ENCODE assay signal across 10 cellular contexts in the genomic region with DNA sequence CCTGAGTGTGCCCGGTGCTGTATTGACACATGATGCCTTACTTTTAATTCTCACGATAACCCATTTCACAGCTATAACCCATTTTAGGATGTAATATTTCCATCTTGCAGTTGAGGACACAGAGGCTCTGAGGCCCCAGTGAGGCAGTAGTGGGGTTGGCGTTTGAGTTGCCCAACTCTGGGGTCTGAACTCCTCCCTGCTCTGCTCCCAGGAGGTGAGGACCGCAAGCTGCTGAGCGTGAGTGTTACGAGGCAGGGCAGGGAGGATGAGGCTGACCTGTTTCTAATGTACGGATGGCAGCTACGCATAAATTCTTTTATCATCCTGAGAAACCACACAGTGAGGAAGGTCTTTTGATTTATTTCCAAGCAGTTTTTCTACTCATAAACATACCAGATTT. TPM values are rescaled to one million over a fixed set of nuclear protein-coding genes. Genes with fewer than 3 reads are reported as not detected.
DNase-seq lines count a peak whose midpoint lies in the region; ATAC-seq and TF ChIP-seq lines count a peak whose summit lies in the region.
"Had no signal": no experiment of that assay in that cellular context is flagged by ENCODE, and none has a peak within 500 bp of the region (broad histone marks: within the 10 kb centered on the region; RNA-seq: fewer than 3 reads in every experiment).

No MANE protein-coding gene starts in this region.

- H4K91ac ChIP-seq in mesenchymal stem cell (ENCODE audit: low read length) = peak overlapping the region; percentile 59

- WGBS in body of pancreas, 2 donors = 83 to 85% methylated on average over 7 to 8 of the region's 8 CpGs
- WGBS in mesenchymal stem cell = 97% methylated on average over 6 of the region's 8 CpGs
- 59 to 71% methylated on average over 8 of the region's 8 CpGs for WGBS in tibial nerve, 2 donors

- H3K27ac ChIP-seq in body of pancreas (peak overlapping the region in 3 of 4 donors; percentile 83 to 89 (median 86)), mesenchymal stem cell (ENCODE audit: low read length, poor library complexity, severe bottlenecking) (no peak overlapping the region), tibial nerve (peak overlapping the region; percentile 78 to 96 (median 90))

- H2AK5ac ChIP-seq in mesenchymal stem cell (ENCODE audit: low read length, severe bottlenecking) = peak overlapping the region; percentile 24

- peak overlapping the region in 1 of 2 experiments; percentile 37 for H3K18ac ChIP-seq in mesenchymal stem cell (ENCODE audit: low read depth in 1 of 2, low read length in 2 of 2)

- ATAC-seq in body of pancreas (no peak), HG03196 (IDR thresholded peaks at IDR 0.05; ENCODE audit: unreplicated experiment) (no peak), GM18861 (IDR thresholded peaks at IDR 0.05; ENCODE audit: unreplicated experiment) (no peak)

- no peak for DNase-seq in activated naive CD4-positive, alpha-beta T cell (lab: John Stamatoyannopoulos, UW)
- DNase-seq in body of pancreas (no peak), mesenchymal stem cell (no peak), tibial nerve (ENCODE audit: low spot score in 2 of 2) (no peak), nephron progenitor cell (no peak)
- DNase-seq: activated CD4-positive, CD25-positive, alpha-beta regulatory T cell treated with anti-CD3 and anti-CD28 coated beads, Interleukin-2, amount 50 U/mL, for 72 hours; NCI-H187 had no signal

- intact Hi-C loops in body of pancreas (cut with DNase I) = no loop called here

- no peak for TF ChIP-seq EP300 in tibial nerve (IDR thresholded peaks at IDR 0.05)

- no peak overlapping the region for H3K14ac ChIP-seq in mesenchymal stem cell (ENCODE audit: low read length in 2 of 2)

- no peaks in the 10 kb centered on the region for H3K9me3 ChIP-seq in body of pancreas
- no peaks in the 10 kb centered on the region for H3K9me3 ChIP-seq in mesenchymal stem cell (ENCODE audit: control insufficient read depth, low read length)
- H3K9me3 ChIP-seq in tibial nerve = no peaks in the 10 kb centered on the region

- H3K4me1 ChIP-seq in body of pancreas (peaks cover 27% of the 10 kb centered on the region), mesenchymal stem cell (ENCODE audit: control insufficient read depth, insufficient read depth, low read depth, low read length) (peaks cover 42% of the 10 kb centered on the region), tibial nerve (peaks cover 0 to 69% (median 36%) of the 10 kb centered on the region in 4 donors)

- TF ChIP-seq CTCF in body of pancreas (IDR thresholded peaks at IDR 0.05) (no peak), tibial nerve (IDR thresholded peaks at IDR 0.05) (no peak), nephron progenitor cell (IDR thresholded peaks at IDR 0.05) (no peak)

- no peak overlapping the region for H3K4me3 ChIP-seq in body of pancreas
- peak overlapping the region in 1 of 2 experiments; percentile 68 for H3K4me3 ChIP-seq in mesenchymal stem cell (ENCODE audit: insufficient read depth in 1 of 2, low read depth in 1 of 2, low read length in 2 of 2)
- H3K4me3 ChIP-seq in tibial nerve = peak overlapping the region in 1 of 4 donors; percentile 32

- TF ChIP-seq POLR2A in body of pancreas (IDR thresholded peaks at IDR 0.05) (no peak), tibial nerve (IDR thresholded peaks at IDR 0.05) (no peak)

- no peak overlapping the region for H3K23ac ChIP-seq in mesenchymal stem cell (ENCODE audit: low read length in 2 of 2)

- H3K4me2 ChIP-seq in mesenchymal stem cell (ENCODE audit: low read length, poor library complexity, severe bottlenecking) = no peak overlapping the region

- H4K8ac ChIP-seq in mesenchymal stem cell (ENCODE audit: low read length) = peak overlapping the region; percentile 8

- H3K27me3 ChIP-seq in body of pancreas (no peaks in the 10 kb centered on the region), mesenchymal stem cell (ENCODE audit: control insufficient read depth in 1 of 2, insufficient read depth in 1 of 2, low read length in 2 of 2) (no peaks in the 10 kb centered on the region), tibial nerve (no peaks in the 10 kb centered on the region)

- H3K36me3 Mint-ChIP-seq in activated naive CD4-positive, alpha-beta T cell treated with anti-CD3 and anti-CD28 coated beads, Interleukin-2, amount 50 U/mL, for 24 hours = peaks cover 8% of the 10 kb centered on the region
- H3K36me3 Mint-ChIP-seq in nephron progenitor cell (ENCODE audit: low read depth) = peaks cover 23% of the 10 kb centered on the region

- peak overlapping the region; percentile 64 for H3K4me3 Mint-ChIP-seq in activated naive CD4-positive, alpha-beta T cell treated with anti-CD3 and anti-CD28 coated beads, Interleukin-2, amount 50 U/mL, for 24 hours
- H3K4me3 Mint-ChIP-seq in nephron progenitor cell = no peak overlapping the region

- no peak overlapping the region for H2AFZ ChIP-seq in mesenchymal stem cell (ENCODE audit: low read depth, low read length)

- H3K79me1 ChIP-seq in mesenchymal stem cell (replicated peaks; ENCODE audit: low read length, poor library complexity, severe bottlenecking) = peaks cover 18% of the 10 kb centered on the region

- H2BK15ac ChIP-seq in mesenchymal stem cell (ENCODE audit: low read depth, poor library complexity, severe bottlenecking) = peak overlapping the region; percentile 83

- H3K9me3 Mint-ChIP-seq in activated naive CD4-positive, alpha-beta T cell treated with anti-CD3 and anti-CD28 coated beads, Interleukin-2, amount 50 U/mL, for 24 hours = no peaks in the 10 kb centered on the region
- no peaks in the 10 kb centered on the region for H3K9me3 Mint-ChIP-seq in nephron progenitor cell

- H3K36me3 ChIP-seq in body of pancreas (replicated peaks in 1 of 2; ENCODE audit: insufficient read depth in 1 of 2, low read depth in 2 of 2) (peaks cover 0 to 2% of the 10 kb centered on the region in 2 donors), mesenchymal stem cell (ENCODE audit: control insufficient read depth in 1 of 2, insufficient read depth in 2 of 2, low read depth in 1 of 2, low read length in 2 of 2) (peaks cover 47 to 53% of the 10 kb centered on the region in 2 experiments), tibial nerve (peaks cover 0 to 45% (median 0%) of the 10 kb centered on the region in 3 donors)

- H3K9ac ChIP-seq in mesenchymal stem cell (ENCODE audit: low read length) = peak overlapping the region; percentile 91

- H2BK5ac ChIP-seq in mesenchymal stem cell (ENCODE audit: low read depth, low read length, poor library complexity, severe bottlenecking) = no peak overlapping the region

- peak overlapping the region; percentile 23 to 89 for H2BK12ac ChIP-seq in mesenchymal stem cell (ENCODE audit: low read length in 2 of 2)

- peak overlapping the region; percentile 92 for H3K27ac Mint-ChIP-seq in activated naive CD4-positive, alpha-beta T cell treated with anti-CD3 and anti-CD28 coated beads, Interleukin-2, amount 50 U/mL, for 24 hours
- no peak overlapping the region for H3K27ac Mint-ChIP-seq in nephron progenitor cell

- H3K4ac ChIP-seq in mesenchymal stem cell (ENCODE audit: low read depth in 1 of 2, low read length in 2 of 2) = peak overlapping the region in 1 of 2 experiments; percentile 96

- H3K27me3 Mint-ChIP-seq in activated naive CD4-positive, alpha-beta T cell treated with anti-CD3 and anti-CD28 coated beads, Interleukin-2, amount 50 U/mL, for 24 hours = no peaks in the 10 kb centered on the region
- H3K27me3 Mint-ChIP-seq in nephron progenitor cell (ENCODE audit: low read depth, poor library complexity) = peaks cover 4% of the 10 kb centered on the region

- peaks cover 62% of the 10 kb centered on the region for H3K4me1 Mint-ChIP-seq in activated naive CD4-positive, alpha-beta T cell treated with anti-CD3 and anti-CD28 coated beads, Interleukin-2, amount 50 U/mL, for 24 hours
- H3K4me1 Mint-ChIP-seq in nephron progenitor cell = peaks cover 18% of the 10 kb centered on the region

- no peak overlapping the region for H2BK120ac ChIP-seq in mesenchymal stem cell (ENCODE audit: low read depth, low read length)

RNA-seq across cellular contexts. Expression of gene LRRC8A, which starts 11.4 kb away (rescaled TPM):
- total RNA-seq in body of pancreas = 10 to 100 TPM; 21.0 to 23.7 TPM
- polyA plus RNA-seq in mesenchymal stem cell (2013, experiment 1 of 2) = 45.4 TPM
- 46.0 TPM for polyA plus RNA-seq in mesenchymal stem cell (2013, experiment 2 of 2)
- total RNA-seq in tibial nerve = 10 to 100 TPM; 65.1 to 94.7 (median 81.1) TPM

RNA-seq across cellular contexts. Expression of gene KYAT1, which starts 11.6 kb away (rescaled TPM):
- total RNA-seq in body of pancreas (1 to 10 TPM; 2.6 to 4.3 TPM), tibial nerve (1 to 10 TPM; 7.4 to 9.0 (median 8.6) TPM)
- polyA plus RNA-seq in mesenchymal stem cell (2013, experiment 1 of 2) = 5.2 TPM
- polyA plus RNA-seq in mesenchymal stem cell (2013, experiment 2 of 2) = 5.6 TPM

RNA-seq across cellular contexts. Expression of gene PHYHD1, which starts 27.4 kb away (rescaled TPM):
- total RNA-seq in body of pancreas = 10 to 100 TPM; 48.8 to 65.3 TPM
- polyA plus RNA-seq in mesenchymal stem cell (2013, experiment 1 of 2) = 24.3 TPM
- polyA plus RNA-seq in mesenchymal stem cell (2013, experiment 2 of 2) = 25.0 TPM
- 10 to 100 TPM; 37.8 to 55.3 (median 45.8) TPM for total RNA-seq in tibial nerve

RNA-seq across cellular contexts. Expression of gene DOLK, which starts 54.0 kb away (rescaled TPM):
- total RNA-seq in body of pancreas (10 to 100 TPM in 1 of 2 donors, 1 to 10 TPM in 1; 8.0 to 12.2 TPM), tibial nerve (10 to 100 TPM in 3 of 4 donors, 1 to 10 TPM in 1; 9.4 to 13.1 (median 12.3) TPM)
- polyA plus RNA-seq in mesenchymal stem cell (2013, experiment 1 of 2) = 31.1 TPM
- polyA plus RNA-seq in mesenchymal stem cell (2013, experiment 2 of 2) = 31.0 TPM

RNA-seq across cellular contexts. Expression of gene NUP188, which starts 54.1 kb away (rescaled TPM):
- total RNA-seq in body of pancreas = 10 to 100 TPM; 15.2 to 18.9 TPM
- polyA plus RNA-seq in mesenchymal stem cell (2013, experiment 1 of 2) = 14.9 TPM
- 14.6 TPM for polyA plus RNA-seq in mesenchymal stem cell (2013, experiment 2 of 2)
- total RNA-seq in tibial nerve = 10 to 100 TPM; 22.9 to 76.5 (median 43.5) TPM
